13 cellular contexts compared by ENCODE assay signal in genomic region chr14:71116206-71117122, GRCh38.
DNase-seq lines count a peak whose midpoint lies in the region; ATAC-seq and TF ChIP-seq lines count a peak whose summit lies in the region.
"Had no signal": no experiment of that assay in that cellular context is flagged by ENCODE, and none has a peak within 500 bp of the region (broad histone marks: within the 10 kb centered on the region; RNA-seq: fewer than 3 reads in every experiment).

No MANE protein-coding gene starts in this region.

- CTCF ChIA-PET in activated CD4-positive, alpha-beta T cell treated with anti-CD3 and anti-CD28 coated beads for 36 hours (lab: Charles Lee) = interaction anchor here (0.7 to 1.1 kb wide), 2 partner anchors 13 to 40 kb away, joined by 4 to 5 read pairs; no protein-coding TSS in a partner anchor

- ATAC-seq in GM18498 (IDR thresholded peaks at IDR 0.05; ENCODE audit: unreplicated experiment) (peak; percentile 54), HG02798 (IDR thresholded peaks at IDR 0.05; ENCODE audit: poor library complexity, unreplicated experiment) (peak; percentile 36), GM19397 (IDR thresholded peaks at IDR 0.05; ENCODE audit: unreplicated experiment) (no peak), HG02642 (IDR thresholded peaks at IDR 0.05; ENCODE audit: poor library complexity, unreplicated experiment) (no peak)
- ATAC-seq in central memory CD8-positive, alpha-beta T cell (replicated peaks; ENCODE audit: extremely low read depth, poor library complexity, severe bottlenecking) = no peak
- ATAC-seq in activated CD4-positive, alpha-beta T cell treated with anti-CD3 and anti-CD28 coated beads for 36 hours = no peak
- ATAC-seq: body of pancreas had no signal

- POLR2A ChIA-PET in activated CD4-positive, alpha-beta T cell treated with anti-CD3 and anti-CD28 coated beads for 36 hours (lab: Charles Lee) = no interaction called here

- no peak for DNase-seq in central memory CD8-positive, alpha-beta T cell (ENCODE audit: low spot score in 2 of 2)
- no peak for DNase-seq in progenitor cell of endocrine pancreas (ENCODE audit: low spot score, unreplicated experiment)
- DNase-seq in activated CD4-positive, alpha-beta T cell treated with anti-CD3 and anti-CD28 coated beads for 36 hours = no peak
- no peak for DNase-seq in OCI-M1 (lab: John Stamatoyannopoulos, UW)
- DNase-seq: activated T-cell treated with anti-CD3 and anti-CD28 coated beads for 4 hours, body of pancreas, MG63, NCI-H345, RPMI8226 had no signal

- intact Hi-C loops in activated CD4-positive, alpha-beta T cell treated with anti-CD3 and anti-CD28 coated beads for 36 hours (cut with DNase I, micrococcal nuclease) = no loop called here

- H3K27me3 Mint-ChIP-seq in central memory CD8-positive, alpha-beta T cell = no peaks in the 10 kb centered on the region
- H3K27me3 Mint-ChIP-seq in progenitor cell of endocrine pancreas = no peaks in the 10 kb centered on the region
- no peaks in the 10 kb centered on the region for H3K27me3 Mint-ChIP-seq in activated CD4-positive, alpha-beta T cell treated with anti-CD3 and anti-CD28 coated beads for 36 hours

- H3K9me3 Mint-ChIP-seq in central memory CD8-positive, alpha-beta T cell = no peaks in the 10 kb centered on the region
- peaks cover 2% of the 10 kb centered on the region for H3K9me3 Mint-ChIP-seq in progenitor cell of endocrine pancreas (ENCODE audit: low read depth)
- no peaks in the 10 kb centered on the region for H3K9me3 Mint-ChIP-seq in activated CD4-positive, alpha-beta T cell treated with anti-CD3 and anti-CD28 coated beads for 36 hours (ENCODE audit: low read depth)

- peak overlapping the region; percentile 17 for H3K27ac Mint-ChIP-seq in central memory CD8-positive, alpha-beta T cell (ENCODE audit: low read depth)
- peak overlapping the region; percentile 77 for H3K27ac Mint-ChIP-seq in progenitor cell of endocrine pancreas
- H3K27ac Mint-ChIP-seq in activated CD4-positive, alpha-beta T cell treated with anti-CD3 and anti-CD28 coated beads for 36 hours = no peak overlapping the region

- TF ChIP-seq CTCF in progenitor cell of endocrine pancreas (IDR thresholded peaks at IDR 0.05; ENCODE audit: unreplicated experiment) = no peak

- H3K36me3 Mint-ChIP-seq in central memory CD8-positive, alpha-beta T cell (ENCODE audit: insufficient read depth) = peaks cover 30% of the 10 kb centered on the region
- H3K36me3 Mint-ChIP-seq in progenitor cell of endocrine pancreas (ENCODE audit: insufficient read depth) = peaks cover 7% of the 10 kb centered on the region
- peaks cover 6% of the 10 kb centered on the region for H3K36me3 Mint-ChIP-seq in activated CD4-positive, alpha-beta T cell treated with anti-CD3 and anti-CD28 coated beads for 36 hours (ENCODE audit: low read depth)

- H3K4me3 Mint-ChIP-seq in central memory CD8-positive, alpha-beta T cell = no peak overlapping the region
- no peak overlapping the region for H3K4me3 Mint-ChIP-seq in progenitor cell of endocrine pancreas (ENCODE audit: low read depth)
- no peak overlapping the region for H3K4me3 Mint-ChIP-seq in activated CD4-positive, alpha-beta T cell treated with anti-CD3 and anti-CD28 coated beads for 36 hours

- H3K4me1 Mint-ChIP-seq in central memory CD8-positive, alpha-beta T cell = no peaks in the 10 kb centered on the region
- peaks cover 36% of the 10 kb centered on the region for H3K4me1 Mint-ChIP-seq in progenitor cell of endocrine pancreas (ENCODE audit: low read depth)
- peaks cover 21% of the 10 kb centered on the region for H3K4me1 Mint-ChIP-seq in activated CD4-positive, alpha-beta T cell treated with anti-CD3 and anti-CD28 coated beads for 36 hours

Comparison
In these comparisons a context has a peak if more than half of its experiments do, and no peak if none do; other contexts are left out.
1. ATAC-seq: peak in GM18498 (single experiment) and HG02798 (single experiment); none in central memory CD8-positive, alpha-beta T cell (single experiment), activated CD4-positive, alpha-beta T cell treated with anti-CD3 and anti-CD28 coated beads for 36 hours (single experiment), GM19397 (single experiment) and HG02642 (single experiment).